Comparison of ENCODE assay signal across 8 cellular contexts in genomic region chr15:65870889-65871533, GRCh38. TPM values are rescaled to one million over a fixed set of nuclear protein-coding genes. Genes with fewer than 3 reads are reported as not detected.
DNase-seq lines count a peak whose midpoint lies in the region; ATAC-seq, FAIRE-seq and TF ChIP-seq lines count a peak whose summit lies in the region.

No MANE protein-coding gene starts in this region.

- TF ChIP-seq EP300 in H1 (IDR thresholded peaks at IDR 0.05; ENCODE audit: borderline replicate concordance in 1 of 2, low read depth in 2 of 2, low read length in 2 of 2): no peak

- no peak overlapping the region for H4K91ac ChIP-seq in H1 (replicated peaks; ENCODE audit: insufficient read length, low read length)

- H3K36me3 Mint-ChIP-seq in CD4-positive, alpha-beta memory T cell: peaks cover 4 to 33% of the 10 kb centered on the region in 2 donors
- peaks cover 0 to 17% (median 0%) of the 10 kb centered on the region in 3 donors for H3K36me3 Mint-ChIP-seq in naive thymus-derived CD8-positive, alpha-beta T cell

- peaks cover 6% of the 10 kb centered on the region; the same call in 1 of the 2 replicates for H3K23me2 ChIP-seq in H1 (ENCODE audit: low read depth, low read length)

- no peak overlapping the region for H3K4ac ChIP-seq in H1 (replicated peaks; ENCODE audit: insufficient read length, low read depth, low read length)

- no peak overlapping the region for H3K56ac ChIP-seq in H1 (replicated peaks; ENCODE audit: insufficient read length, low read depth, low read length)

- peaks cover 22 to 56% (median 35%) of the 10 kb centered on the region in 4 donors for H3K4me1 Mint-ChIP-seq in CD4-positive, alpha-beta memory T cell
- H3K4me1 Mint-ChIP-seq in naive thymus-derived CD8-positive, alpha-beta T cell: peaks cover 26 to 46% (median 40%) of the 10 kb centered on the region in 4 donors

- H3K79me1 ChIP-seq in H1 (ENCODE audit: low read depth, low read length): peaks cover 2% of the 10 kb centered on the region; the same call in 1 of the 2 replicates

- TF ChIP-seq POLR2A in H1 (IDR thresholded peaks at IDR 0.05; ENCODE audit: control extremely low read depth in 1 of 2, low read depth in 2 of 2, low read length in 2 of 2): no peak

- H3K36me3 ChIP-seq in CD4-positive, alpha-beta memory T cell (ENCODE audit: insufficient read depth, low read length): no peaks in the 10 kb centered on the region
- peaks cover 0 to 3% (median 0%) of the 10 kb centered on the region in 4 experiments; a peak in 2 of 8 replicates for H3K36me3 ChIP-seq in H1 (ENCODE audit: control insufficient read depth in 2 of 4, insufficient read depth in 4 of 4, low read length in 3 of 4)

- 65% methylated on average over 2 of the region's 2 CpGs; no CpG with 5 or more reads in 1 of the 2 experiments for WGBS in H1 (ENCODE audit: extremely low coverage in 1 of 2, insufficient coverage in 1 of 2, insufficient read length in 1 of 2, insufficient replicate concordance in 2 of 2, low coverage in 1 of 2, low lambda C conversion rate in 2 of 2, missing lambda C conversion rate in 1 of 2), 2 experiments

- H2BK15ac ChIP-seq in H1 (ENCODE audit: low read length): no peak overlapping the region

- peak overlapping the region; percentile 98 to 100 (median 99) for H3K27ac Mint-ChIP-seq in CD4-positive, alpha-beta memory T cell
- peak overlapping the region; percentile 86 to 100 (median 98) for H3K27ac Mint-ChIP-seq in naive thymus-derived CD8-positive, alpha-beta T cell

- no peak overlapping the region for H2BK120ac ChIP-seq in H1 (replicated peaks; ENCODE audit: low read depth, low read length)

- CTCF ChIA-PET in CD4-positive, alpha-beta memory T cell (lab: Charles Lee; ENCODE audit: partially characterized antibody): interaction anchor here (1.5 to 3.8 kb wide), 3 partner anchors 17 to 260 kb away, joined by 4 to 20 read pairs (median 6); partner anchors contain the start of gene INTS14
- CTCF ChIA-PET in H1 (lab: Charles Lee; ENCODE audit: partially characterized antibody): interaction anchor here (1.0 to 1.7 kb wide), 3 partner anchors 52 to 260 kb away, joined by 3 to 7 read pairs (median 4); partner anchors contain the start of gene INTS14

- H2AK5ac ChIP-seq in H1 (ENCODE audit: low read depth, low read length): no peak overlapping the region

- peak overlapping the region; percentile 87 to 89 for H3K4me2 ChIP-seq in H1 (ENCODE audit: insufficient read depth in 1 of 2, low read depth in 2 of 2, low read length in 2 of 2)

- peak overlapping the region; percentile 92 to 99 for H3K4me3 ChIP-seq in CD4-positive, alpha-beta memory T cell (ENCODE audit: low read length in 2 of 2)
- H3K4me3 ChIP-seq in H1 (ENCODE audit: extremely low read depth in 1 of 4, insufficient read depth in 2 of 4, low read depth in 3 of 4, low read length in 4 of 4): peak overlapping the region; percentile 85 to 99 (median 92)

- POLR2A ChIA-PET in CD4-positive, alpha-beta memory T cell (lab: Charles Lee; ENCODE audit: partially characterized antibody): interaction anchor here (0.6 to 2.9 kb wide), 6 partner anchors 13 to 1519 kb away, joined by 3 to 41 read pairs (median 12); partner anchors contain the start of genes DENND4A and INTS14
- POLR2A ChIA-PET in H1 (lab: Charles Lee; ENCODE audit: partially characterized antibody): interaction anchor here (1.0 to 2.6 kb wide), 2 partner anchors 111 to 260 kb away, joined by 3 to 19 read pairs; partner anchors contain the start of gene INTS14
- POLR2A ChIA-PET in naive thymus-derived CD8-positive, alpha-beta T cell (lab: Charles Lee): interaction anchor here (0.7 to 2.4 kb wide), 2 partner anchors 25 to 36 kb away, joined by 3 to 21 read pairs; no protein-coding TSS in a partner anchor

- no peak for TF ChIP-seq RAD21 in H1 (IDR thresholded peaks at IDR 0.05 in 1 of 2, conservative IDR thresholded peaks at IDR 0.05 in 1 of 2; ENCODE audit: low read depth in 2 of 2, low read length in 2 of 2)

- no peak for DNase-seq in CD4-positive, alpha-beta memory T cell
- DNase-seq in HCEC 1CT (peak; percentile 68), SIG-M5 treated with dmso at 0.1 percent for 504 hours (lab: John Stamatoyannopoulos, UW; ENCODE audit: unreplicated experiment) (peak; percentile 82), H1 (ENCODE audit: low read depth in 1 of 2, low spot score in 2 of 2) (no peak), NCI-H345 treated with DMSO at 0.1 percent for 48 hours (lab: John Stamatoyannopoulos, UW; ENCODE audit: unreplicated experiment) (no peak)
- DNase-seq in naive thymus-derived CD8-positive, alpha-beta T cell: no peak

- H2BK20ac ChIP-seq in H1 (ENCODE audit: low read length): no peak overlapping the region

- TF ChIP-seq CTCF in H1 (IDR thresholded peaks at IDR 0.05; ENCODE audit: control extremely low read depth in 1 of 3, insufficient read depth in 1 of 3, low read depth in 1 of 3, low read length in 3 of 3): no peak

- intact Hi-C loops in CD4-positive, alpha-beta memory T cell (cut with micrococcal nuclease): loop anchor here (2.0 kb wide), 1 partner anchor 18 kb away; no protein-coding TSS in a partner anchor

- H4K8ac ChIP-seq in H1 (ENCODE audit: extremely low read depth, insufficient read depth, low read length): no peak overlapping the region

- H3K14ac ChIP-seq in H1 (ENCODE audit: insufficient read length): no peak overlapping the region

- no peak for FAIRE-seq in H1 (lab: Jason Lieb, UNC)

- no peak overlapping the region for H2AFZ ChIP-seq in H1 (ENCODE audit: low read length)

- no peaks in the 10 kb centered on the region for H3K27me3 ChIP-seq in CD4-positive, alpha-beta memory T cell (ENCODE audit: insufficient read depth, low read length)
- no peaks in the 10 kb centered on the region for H3K27me3 ChIP-seq in H1 (replicated peaks in 1 of 4; ENCODE audit: control insufficient read depth in 3 of 4, extremely low read depth in 1 of 4, insufficient read depth in 3 of 4, low read length in 3 of 4)

- peak overlapping the region; percentile 89 for H3K27ac ChIP-seq in CD4-positive, alpha-beta memory T cell (ENCODE audit: low read depth, low read length)
- no peak overlapping the region for H3K27ac ChIP-seq in H1 (ENCODE audit: low read depth, low read length)

- peaks cover 0 to 8% (median 0%) of the 10 kb centered on the region in 8 donors for H3K9me3 Mint-ChIP-seq in CD4-positive, alpha-beta memory T cell
- H3K9me3 Mint-ChIP-seq in naive thymus-derived CD8-positive, alpha-beta T cell: peaks cover 0 to 4% (median 0%) of the 10 kb centered on the region in 9 donors

- H4K5ac ChIP-seq in H1 (ENCODE audit: insufficient read length, low read depth, low read length): no peak overlapping the region

- H3K23ac ChIP-seq in H1 (ENCODE audit: insufficient read length): no peak overlapping the region

- H4K20me1 ChIP-seq in H1 (replicated peaks in 1 of 2; ENCODE audit: control insufficient read depth in 1 of 2, insufficient read depth in 2 of 2, low read length in 2 of 2): peaks cover 5 to 6% of the 10 kb centered on the region in 2 experiments

- H3K4me3 Mint-ChIP-seq in CD4-positive, alpha-beta memory T cell: peak overlapping the region; percentile 95 to 100 (median 98)
- peak overlapping the region; percentile 93 to 100 (median 99) for H3K4me3 Mint-ChIP-seq in naive thymus-derived CD8-positive, alpha-beta T cell

- H3K4me1 ChIP-seq in CD4-positive, alpha-beta memory T cell (ENCODE audit: insufficient read depth, low read length): peaks cover 44% of the 10 kb centered on the region
- H3K4me1 ChIP-seq in H1 (replicated peaks in 1 of 4; ENCODE audit: control insufficient read depth in 3 of 4, insufficient read depth in 4 of 4, low read length in 3 of 4): peaks cover 0 to 2% (median 0%) of the 10 kb centered on the region in 4 experiments; a peak in 2 of 7 replicates

- no peaks in the 10 kb centered on the region for H3K9me3 ChIP-seq in CD4-positive, alpha-beta memory T cell (ENCODE audit: control insufficient read depth in 1 of 2, low read length in 2 of 2)
- no peaks in the 10 kb centered on the region for H3K9me3 ChIP-seq in H1 (ENCODE audit: insufficient read depth in 2 of 2, low read depth in 1 of 2, low read length in 1 of 2)

- H2BK5ac ChIP-seq in H1 (ENCODE audit: low read depth, low read length): no peak overlapping the region

- H2BK12ac ChIP-seq in H1 (ENCODE audit: low read depth, low read length): no peak overlapping the region

- H3K79me2 ChIP-seq in H1 (ENCODE audit: control insufficient read depth in 1 of 2, insufficient read depth in 2 of 2, low read length in 2 of 2): peaks cover 7 to 62% of the 10 kb centered on the region in 2 experiments

- H3K18ac ChIP-seq in H1 (ENCODE audit: extremely low read depth, low read length): no peak overlapping the region

- peaks cover 0 to 5% of the 10 kb centered on the region in 2 donors for H3K27me3 Mint-ChIP-seq in CD4-positive, alpha-beta memory T cell
- peaks cover 0 to 4% (median 0%) of the 10 kb centered on the region in 5 donors for H3K27me3 Mint-ChIP-seq in naive thymus-derived CD8-positive, alpha-beta T cell

- ATAC-seq in naive thymus-derived CD8-positive, alpha-beta T cell: no peak
- no peak for ATAC-seq in GM21447 (IDR thresholded peaks at IDR 0.05; ENCODE audit: unreplicated experiment)
- ATAC-seq in GM18502 (IDR thresholded peaks at IDR 0.05; ENCODE audit: poor library complexity, unreplicated experiment): no peak

- peak overlapping the region in 2 of 4 experiments; percentile 73 to 94; a peak in 4 of 7 replicates for H3K9ac ChIP-seq in H1 (replicated peaks in 1 of 4; ENCODE audit: extremely low read depth in 1 of 4, low read depth in 3 of 4, low read length in 3 of 4)

TF ChIP-seq in H1, 55 proteins besides CTCF, POLR2A, EP300 and RAD21 (continues in another document):
- TF ChIP-seq HDAC6 (IDR thresholded peaks at IDR 0.05; ENCODE audit: low read depth, low read length) (no peak), BRCA1 (IDR thresholded peaks at IDR 0.05; ENCODE audit: low read depth, low read length) (no peak), SUZ12 (IDR thresholded peaks at IDR 0.05; ENCODE audit: low read length) (no peak), SAP30 (IDR thresholded peaks at IDR 0.05; ENCODE audit: insufficient read depth, insufficient replicate concordance, low read length) (no peak), TCF12 (IDR thresholded peaks at IDR 0.05; ENCODE audit: low read depth, low read length) (no peak), TEAD4 (IDR thresholded peaks at IDR 0.05; ENCODE audit: low read depth, low read length) (no peak)

RNA-seq across cellular contexts. Expression of gene RAB11A, which starts 1.7 kb away (rescaled TPM):
- 10 to 100 TPM; 84.7 to 95.8 TPM for total RNA-seq in CD4-positive, alpha-beta memory T cell
- 100 to 1,000 TPM; 247 to 265 TPM for polyA plus RNA-seq in CD4-positive, alpha-beta memory T cell
- total RNA-seq in H1 (2021; fragmentation: NEBNext Ultra II Directional; extraction: Animal tissue kit (Norgen Biotek cat#: 25700)): 247 and 254 TPM in 2 replicates
- 141 and 211 TPM in 2 replicates for polyA plus RNA-seq in H1 (2011; rRNA removed)
- polyA plus RNA-seq in H1 (2011; cell fraction: cytosol; rRNA removed): 272 TPM
- polyA plus RNA-seq in H1 (2011; cell fraction: nucleus; rRNA removed): 63.0 TPM
- polyA plus RNA-seq in H1 (2012, experiment 1 of 2): 251 to 406 TPM (median 294 TPM) in 4 replicates
- 121 TPM for polyA plus RNA-seq in H1 (2012, experiment 2 of 2)
- 211 TPM for polyA plus RNA-seq in H1 (2013, experiment 1 of 2)
- polyA plus RNA-seq in H1 (2013, experiment 2 of 2): 229 TPM
- 212 and 347 TPM in 2 replicates for polyA minus RNA-seq in H1 (2011; rRNA and poly(A)+ RNA removed)
- 74.1 TPM for polyA minus RNA-seq in H1 (2011; cell fraction: cytosol; rRNA and poly(A)+ RNA removed)
- polyA minus RNA-seq in H1 (2011; cell fraction: nucleus; rRNA and poly(A)+ RNA removed): 32.8 TPM
- total RNA-seq in naive thymus-derived CD8-positive, alpha-beta T cell: 10 to 100 TPM; 75.9 to 76.9 TPM
- polyA plus RNA-seq in naive thymus-derived CD8-positive, alpha-beta T cell: 100 to 1,000 TPM; 186 to 204 (median 186) TPM

Comparison
In these comparisons a context has a peak if more than half of its experiments do, and no peak if none do; other contexts are left out.
1. DNase-seq: peak in HCEC 1CT (single experiment) and SIG-M5 treated with dmso at 0.1 percent for 504 hours (single experiment); none in CD4-positive, alpha-beta memory T cell (0 of 5), H1 (0 of 2), naive thymus-derived CD8-positive, alpha-beta T cell (0 of 10) and NCI-H345 treated with DMSO at 0.1 percent for 48 hours (single experiment).